In the genomic region with DNA sequence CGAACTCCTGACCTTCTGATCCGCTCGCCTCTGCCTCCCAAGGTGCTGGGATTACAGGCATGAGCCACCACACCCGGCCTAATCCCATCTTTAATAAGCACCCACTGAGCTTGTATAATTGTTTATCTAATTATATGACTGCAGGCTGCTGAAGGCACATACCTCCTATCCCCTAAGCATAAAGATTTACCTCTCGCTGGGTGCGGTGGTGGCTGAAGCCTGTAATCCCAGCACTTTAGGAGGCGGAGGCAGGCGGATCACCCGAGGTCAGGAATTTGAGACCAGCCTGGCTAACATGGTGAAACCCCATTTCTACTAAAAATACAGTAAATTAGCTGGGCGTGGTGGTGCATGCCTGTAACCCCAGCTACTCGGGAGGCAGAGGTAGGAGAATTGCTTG, we compare ENCODE assay signal across 25 cellular contexts.
"Had no signal": no experiment of that assay in that cellular context is flagged by ENCODE, and none has a peak within 500 bp of the region (broad histone marks: within the 10 kb centered on the region; RNA-seq: fewer than 3 reads in every experiment).

No MANE protein-coding gene starts in this region.

- H3K36me3 ChIP-seq: colonic mucosa had no signal

- FAIRE-seq: islet of Langerhans, keratinocyte had no signal

- H3K4me3 ChIP-seq: colonic mucosa, esophagus squamous epithelium, gastrocnemius medialis, heart right ventricle, left lung, lower lobe of right lung, mucosa of descending colon had no signal

- H3K9me3 ChIP-seq: colonic mucosa, esophagus squamous epithelium, gastrocnemius medialis, heart right ventricle, left lung, lower lobe of right lung, mucosa of descending colon had no signal

- DNase-seq: colonic mucosa; cortex of kidney; effector CD8-positive, alpha-beta T cell; effector memory CD8-positive, alpha-beta T cell; endodermal cell; erythroblast; esophagus squamous epithelium; foreskin fibroblast; foreskin melanocyte; gastrocnemius medialis; glutamatergic neuron; head of caudate nucleus; heart right ventricle; hippocampal formation; immature natural killer cell; left cardiac atrium; left ventricle myocardium superior; lower lobe of right lung; mesenchymal stem cell had no signal

- H3K27ac ChIP-seq: colonic mucosa, epithelial cell of prostate, esophagus squamous epithelium, heart right ventricle, left lung, lower lobe of right lung had no signal

- ATAC-seq: effector memory CD8-positive, alpha-beta T cell; esophagus mucosa; gastrocnemius medialis; heart right ventricle; left cardiac atrium; left lung; left ventricle myocardium superior; lower lobe of right lung; mucosa of descending colon had no signal

- H3K27me3 ChIP-seq: colonic mucosa, esophagus squamous epithelium, gastrocnemius medialis, heart right ventricle, left lung had no signal
